In the genomic region with DNA sequence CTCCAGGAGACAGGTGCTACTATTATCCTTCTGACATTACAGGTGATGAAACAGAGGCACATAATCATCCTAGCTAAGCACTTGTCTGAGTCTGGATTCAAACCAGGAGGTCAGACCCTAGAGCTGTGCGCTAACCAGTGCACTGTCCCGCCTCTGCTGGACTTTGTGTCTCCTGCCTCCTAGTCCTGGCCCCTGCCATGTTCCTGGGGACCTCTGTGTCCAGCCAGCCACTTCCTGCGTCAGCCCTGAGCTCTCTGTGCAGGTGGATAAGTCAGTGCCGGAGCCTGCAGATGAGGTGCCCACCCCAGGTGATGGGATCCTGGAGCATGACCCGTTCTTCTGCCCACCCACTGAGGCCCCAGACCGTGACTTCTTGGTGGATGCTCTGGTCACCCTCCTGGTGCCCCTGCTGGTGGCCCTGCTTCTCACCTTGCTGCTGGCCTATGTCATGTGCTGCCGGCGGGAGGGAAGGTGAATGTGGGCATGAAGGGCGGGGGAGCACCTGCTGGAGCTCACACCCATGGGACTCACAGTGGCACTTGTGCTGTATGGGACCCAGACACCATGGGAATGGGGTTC, we compare ENCODE assay signal across 15 cellular contexts. TPM values are rescaled to one million over a fixed set of nuclear protein-coding genes. Genes with fewer than 3 reads are reported as not detected.
DNase-seq lines count a peak whose midpoint lies in the region; ATAC-seq, FAIRE-seq and TF ChIP-seq lines count a peak whose summit lies in the region.
"Had no signal": no experiment of that assay in that cellular context is flagged by ENCODE, and none has a peak within 500 bp of the region (broad histone marks: within the 10 kb centered on the region; RNA-seq: fewer than 3 reads in every experiment).

No MANE protein-coding gene starts in this region.

- H3K79me2 ChIP-seq in K562 (ENCODE audit: control insufficient read depth, insufficient read depth, low read length), result no peaks in the 10 kb centered on the region

- H3K27me3 ChIP-seq in heart left ventricle (no peaks in the 10 kb centered on the region), heart right ventricle (no peaks in the 10 kb centered on the region), K562 (ENCODE audit: control insufficient read depth in 2 of 2, insufficient read depth in 2 of 2, low read length in 2 of 2) (peaks cover 2 to 18% of the 10 kb centered on the region in 2 experiments; a peak in 2 of 5 replicates), vagina (no peaks in the 10 kb centered on the region)
- H3K27me3 ChIP-seq: BLaER1 had no signal

- H3K4me1 Mint-ChIP-seq in natural killer cell, result peaks cover 12% of the 10 kb centered on the region in 2 donors

- H3K27me3 Mint-ChIP-seq in natural killer cell (ENCODE audit: low read depth in 2 of 2), result peaks cover 0 to 8% of the 10 kb centered on the region in 2 donors

- TF ChIP-seq RAD21 in K562 (CRISPR knock-in tag; conservative IDR thresholded peaks at IDR 0.05 in 1 of 2, IDR thresholded peaks at IDR 0.05 in 1 of 2), result no peak

- DNase-seq in heart left ventricle (peak in 3 of 5 donors; percentile 21 to 56 (median 27)), heart right ventricle (no peak), K562 (ENCODE audit: extremely low read depth in 1 of 4, low spot score in 3 of 4) (no peak), natural killer cell (no peak), vagina (ENCODE audit: extremely low spot score in 2 of 2) (no peak), DMS79 treated with DMSO at 0.1 percent for 48 hours (lab: John Stamatoyannopoulos, UW) (no peak), NAMALWA (ENCODE audit: low spot score) (no peak)
- DNase-seq: activated T-cell treated with anti-CD3 and anti-CD28 coated beads, Interleukin-2, amount 50 U/mL, for 1 hour had no signal

- H3K4me3 Mint-ChIP-seq in natural killer cell, result no peak overlapping the region

- H3K9ac ChIP-seq in K562 (ENCODE audit: insufficient read depth in 1 of 2, low read depth in 2 of 2, low read length in 2 of 2), result no peak overlapping the region
- H3K9ac ChIP-seq: BLaER1 had no signal

- BruUV-seq in K562 (replicated peaks; lab: Mats Ljungman, UMichigan), result no TSS peak

- no peak for TF ChIP-seq POLR2A in heart left ventricle (IDR thresholded peaks at IDR 0.05)
- no peak for TF ChIP-seq POLR2A in K562 (conservative IDR thresholded peaks at IDR 0.05)
- no peak for TF ChIP-seq POLR2A in vagina (IDR thresholded peaks at IDR 0.05)

- H3K27ac ChIP-seq in heart left ventricle (peak overlapping the region in 5 of 12 donors; percentile 51 to 94 (median 58)), heart right ventricle (peak overlapping the region in 4 of 10 donors; percentile 72 to 94 (median 79)), K562 (ENCODE audit: extremely low read depth, low read depth, low read length) (no peak overlapping the region), vagina (peak overlapping the region; percentile 46)
- H3K27ac ChIP-seq: BLaER1, neutrophil had no signal

- CTCF ChIA-PET in K562 (lab: Yijun Ruan, JAX; ENCODE audit: low intra/inter-chr PET ratio), result interaction anchor here (0.9 to 1.8 kb wide), 4 partner anchors 8 to 103 kb away, joined by 3 to 16 read pairs (median 3); no protein-coding TSS in a partner anchor

- H2AFZ ChIP-seq in K562 (ENCODE audit: low read depth, low read length), result no peak overlapping the region

- no peaks in the 10 kb centered on the region for H3K9me3 Mint-ChIP-seq in natural killer cell

- POLR2A ChIA-PET in K562 (lab: Yijun Ruan, JAX), result interaction anchor here (0.7 to 1.0 kb wide), 2 partner anchors 13 to 725 kb away, joined by 3 read pairs; no protein-coding TSS in a partner anchor

- ATAC-seq in heart left ventricle, result no peak
- no peak for ATAC-seq in heart right ventricle
- no peak for ATAC-seq in K562
- ATAC-seq in natural killer cell, result no peak
- no peak for ATAC-seq in GM21723 (IDR thresholded peaks at IDR 0.05; ENCODE audit: unreplicated experiment)

- H3K9me1 ChIP-seq in K562 (ENCODE audit: control insufficient read depth, insufficient read depth, low read length), result no peaks in the 10 kb centered on the region

- peak overlapping the region; percentile 73 to 74 for H3K27ac Mint-ChIP-seq in natural killer cell

- peaks cover 13% of the 10 kb centered on the region for H4K20me1 ChIP-seq in K562 (replicated peaks; ENCODE audit: control insufficient read depth, insufficient read depth, low read length)
- H4K20me1 ChIP-seq: BLaER1 had no signal

- no peak for TF ChIP-seq EP300 in K562 (IDR thresholded peaks at IDR 0.05; ENCODE audit: low read length)

- H3K4me3 ChIP-seq in heart left ventricle (no peak overlapping the region), heart right ventricle (no peak overlapping the region), K562 (no peak overlapping the region), vagina (no peak overlapping the region)
- H3K4me3 ChIP-seq: BLaER1 had no signal

- H3K36me3 Mint-ChIP-seq in natural killer cell, result no peaks in the 10 kb centered on the region

- FAIRE-seq in K562 (lab: Jason Lieb, UNC), result no peak

- in situ Hi-C loops in K562 (cut with MboI), result no loop called here

- TF ChIP-seq CTCF in heart left ventricle (IDR thresholded peaks at IDR 0.05) (no peak), heart right ventricle (IDR thresholded peaks at IDR 0.05) (no peak), K562 (IDR thresholded peaks at IDR 0.05 in 2 of 3, conservative IDR thresholded peaks at IDR 0.05 in 1 of 3; ENCODE audit: insufficient read depth in 2 of 3, low read depth in 1 of 3, low read length in 3 of 3) (no peak), natural killer cell (IDR thresholded peaks at IDR 0.05) (no peak), vagina (IDR thresholded peaks at IDR 0.05) (no peak)

- peaks cover 0 to 9% (median 3%) of the 10 kb centered on the region in 9 donors for H3K36me3 ChIP-seq in heart left ventricle
- H3K36me3 ChIP-seq in heart right ventricle, result peaks cover 0 to 16% (median 0%) of the 10 kb centered on the region in 9 donors
- H3K36me3 ChIP-seq in K562 (ENCODE audit: control insufficient read depth, insufficient read depth, low read length), result no peaks in the 10 kb centered on the region
- H3K36me3 ChIP-seq in vagina, result no peaks in the 10 kb centered on the region
- H3K36me3 ChIP-seq: BLaER1, neutrophil had no signal

- H3K4me2 ChIP-seq in K562 (ENCODE audit: insufficient read depth, low read length), result no peak overlapping the region

- 82 to 88% (median 85%) methylated on average over 9 of the region's 9 CpGs for WGBS in heart left ventricle, 4 donors
- WGBS in heart right ventricle, 2 donors, result 84 to 85% methylated on average over 9 of the region's 9 CpGs
- whole genome bisulfite sequencing in K562 (ENCODE audit: insufficient coverage, low coverage, missing lambda C conversion rate), result 19% methylated on average over 9 of the region's 9 CpGs

- H3K4me1 ChIP-seq in heart left ventricle (peaks cover 0 to 77% (median 22%) of the 10 kb centered on the region in 12 donors), heart right ventricle (peaks cover 5 to 80% (median 40%) of the 10 kb centered on the region in 9 donors), K562 (replicated peaks in 1 of 2; ENCODE audit: control insufficient read depth in 2 of 2, insufficient read depth in 2 of 2, low read length in 2 of 2) (peaks cover 0 to 18% of the 10 kb centered on the region in 2 experiments; a peak in 1 of 5 replicates), vagina (peaks cover 22% of the 10 kb centered on the region)

- H3K9me3 ChIP-seq in heart left ventricle (no peaks in the 10 kb centered on the region), heart right ventricle (no peaks in the 10 kb centered on the region), K562 (replicated peaks; ENCODE audit: control insufficient read depth, insufficient read depth, low read depth, low read length) (no peaks in the 10 kb centered on the region), vagina (no peaks in the 10 kb centered on the region)
- H3K9me3 ChIP-seq: BLaER1, neutrophil had no signal

- intact Hi-C loops in heart left ventricle (cut with DNase I) (loop anchor here in 6 of 10 donors (2.0 to 10.0 kb wide), 3 partner anchors 29 to 55 kb away; partner anchors contain the start of gene SAMD14 (in 3 of the 6)), heart right ventricle (cut with DNase I) (loop anchor here in 4 of 10 donors (2.0 to 10.0 kb wide), 4 partner anchors 29 to 125 kb away; no protein-coding TSS in a partner anchor), K562 (cut with micrococcal nuclease) (loop anchor here (1.0 kb wide), 1 partner anchor 28 kb away; no protein-coding TSS in a partner anchor), natural killer cell (cut with micrococcal nuclease) (loop anchor here (5.0 kb wide), 1 partner anchor 38 kb away; the partner anchor contains the start of gene SAMD14), vagina (cut with DNase I) (no loop called here)

RNA-seq across cellular contexts. Expression of gene SGCA, which starts 4.2 kb away (rescaled TPM):
- total RNA-seq in heart left ventricle (100 to 1,000 TPM; 110 to 224 (median 151) TPM), heart right ventricle (100 to 1,000 TPM; 136 to 204 (median 158) TPM), K562 (2014; rRNA removed) (not detected in 2 replicates), K562 (2014; rRNA removed; fragmentation: Illumina TruSeq; extraction: Trizol) (not detected in 2 replicates), K562 (2015; rRNA removed; fragmentation: Illumina TruSeq; extraction: Trizol) (not detected in 2 replicates), K562 (2021) (not detected in 2 replicates), natural killer cell (not detected), vagina (2.2 TPM)
- polyA plus RNA-seq in heart left ventricle (100 to 1,000 TPM in 1 of 2 donors, 10 to 100 TPM in 1; 96.5 to 225 TPM), heart right ventricle (100 to 1,000 TPM; 137 to 314 TPM), K562 (2011; rRNA removed) (not detected in 2 replicates), K562 (2014; fragmentation: Illumina TruSeq; extraction: Trizol) (not detected in 2 replicates), K562 (2014; fragmentation: Nextera tagmentation; extraction: Ambion mirVana) (not detected), K562 (2014; rRNA removed) (not detected in 2 replicates)
- total RNA-seq in K562 (2011; cell fraction: chromatin; rRNA removed; ENCODE audit: low replicate concordance), result not detected in 2 replicates
- not detected in 2 replicates for total RNA-seq in K562 (2011; cell fraction: nucleolus; rRNA removed)
- not detected in 2 replicates for total RNA-seq in K562 (2011; cell fraction: nucleoplasm; rRNA removed)
- not detected in 2 replicates for polyA plus RNA-seq in K562 (2011; cell fraction: cytosol; rRNA removed)
- polyA plus RNA-seq in K562 (2011; cell fraction: nucleus; rRNA removed), result not detected in 2 replicates
- not detected in 2 replicates for polyA plus RNA-seq in K562 (2012)
- not detected in 2 replicates for polyA minus RNA-seq in K562 (2011; rRNA and poly(A)+ RNA removed)
- not detected in 2 replicates for polyA minus RNA-seq in K562 (2011; cell fraction: cytosol; rRNA and poly(A)+ RNA removed)
- polyA minus RNA-seq in K562 (2011; cell fraction: nucleus; rRNA and poly(A)+ RNA removed), result not detected in 2 replicates
- total RNA-seq: A673; activated CD8-positive, alpha-beta T cell treated with anti-CD3 and anti-CD28 coated beads, Interleukin-2, amount 10 ng/mL, durations not matched to agents 7 days and 5 days; mononuclear cell; NCI-H460 had no signal

RNA-seq across cellular contexts. Expression of gene PPP1R9B, which starts 19.5 kb away (rescaled TPM):
- total RNA-seq in heart left ventricle (10 to 100 TPM; 17.0 to 55.9 (median 31.3) TPM), heart right ventricle (10 to 100 TPM; 17.3 to 45.4 (median 26.9) TPM), K562 (2014; rRNA removed) (45.5 and 52.9 TPM in 2 replicates), K562 (2014; rRNA removed; fragmentation: Illumina TruSeq; extraction: Trizol) (9.9 and 14.5 TPM in 2 replicates), K562 (2015; rRNA removed; fragmentation: Illumina TruSeq; extraction: Trizol) (28.6 and 29.0 TPM in 2 replicates), K562 (2021) (56.6 and 63.5 TPM in 2 replicates), natural killer cell (100 to 1,000 TPM; 124 to 162 (median 135) TPM), vagina (37.6 TPM)
- polyA plus RNA-seq in heart left ventricle (10 to 100 TPM; 30.4 to 33.4 TPM), heart right ventricle (10 to 100 TPM; 22.4 to 42.7 TPM), K562 (2011; rRNA removed) (11.6 and 12.7 TPM in 2 replicates), K562 (2014; fragmentation: Illumina TruSeq; extraction: Trizol) (24.7 and 25.5 TPM in 2 replicates), K562 (2014; fragmentation: Nextera tagmentation; extraction: Ambion mirVana) (under 1 TPM; 0.10 to 0.13 TPM), K562 (2014; rRNA removed) (34.2 and 35.7 TPM in 2 replicates)
- total RNA-seq in K562 (2011; cell fraction: chromatin; rRNA removed; ENCODE audit: low replicate concordance), result 29.7 and 49.5 TPM in 2 replicates
- 27.6 and 29.7 TPM in 2 replicates for total RNA-seq in K562 (2011; cell fraction: nucleolus; rRNA removed)
- total RNA-seq in K562 (2011; cell fraction: nucleoplasm; rRNA removed), result 29.0 and 30.6 TPM in 2 replicates
- polyA plus RNA-seq in K562 (2011; cell fraction: cytosol; rRNA removed), result 11.9 and 15.6 TPM in 2 replicates
- 50.9 and 52.5 TPM in 2 replicates for polyA plus RNA-seq in K562 (2011; cell fraction: nucleus; rRNA removed)
- polyA plus RNA-seq in K562 (2012), result 27.4 and 32.9 TPM in 2 replicates
- polyA minus RNA-seq in K562 (2011; rRNA and poly(A)+ RNA removed), result 18.9 and 21.8 TPM in 2 replicates
- 17.7 and 18.7 TPM in 2 replicates for polyA minus RNA-seq in K562 (2011; cell fraction: cytosol; rRNA and poly(A)+ RNA removed)
- polyA minus RNA-seq in K562 (2011; cell fraction: nucleus; rRNA and poly(A)+ RNA removed), result 12.4 and 25.9 TPM in 2 replicates

RNA-seq across cellular contexts. Expression of gene COL1A1, which starts 31.5 kb away (rescaled TPM):
- total RNA-seq in heart left ventricle (100 to 1,000 TPM in 3 of 9 donors, 10 to 100 TPM in 6; 10.2 to 897 (median 55.4) TPM), heart right ventricle (100 to 1,000 TPM in 1 of 10 donors, 10 to 100 TPM in 9; 31.7 to 455 (median 45.9) TPM), K562 (2014; rRNA removed) (0.86 and 0.91 TPM in 2 replicates), K562 (2014; rRNA removed; fragmentation: Illumina TruSeq; extraction: Trizol) (0.15 TPM in 1 of 2 replicates, not detected in the other), K562 (2015; rRNA removed; fragmentation: Illumina TruSeq; extraction: Trizol) (0.08 and 0.18 TPM in 2 replicates), K562 (2021) (2.8 and 3.4 TPM in 2 replicates), natural killer cell (1 to 10 TPM; 2.3 to 7.5 (median 2.6) TPM), vagina (171 TPM)
- polyA plus RNA-seq in heart left ventricle (100 to 1,000 TPM in 1 of 2 donors, 10 to 100 TPM in 1; 17.2 to 109 TPM), heart right ventricle (10 to 100 TPM; 30.2 to 81.5 TPM), K562 (2011; rRNA removed) (0.11 and 0.20 TPM in 2 replicates), K562 (2014; fragmentation: Illumina TruSeq; extraction: Trizol) (0.64 and 0.91 TPM in 2 replicates), K562 (2014; fragmentation: Nextera tagmentation; extraction: Ambion mirVana) (under 1 TPM; 0.04 to 0.06 TPM), K562 (2014; rRNA removed) (0.86 and 0.95 TPM in 2 replicates)
- 3.2 and 16.9 TPM in 2 replicates for total RNA-seq in K562 (2011; cell fraction: chromatin; rRNA removed; ENCODE audit: low replicate concordance)
- total RNA-seq in K562 (2011; cell fraction: nucleolus; rRNA removed), result 5.7 and 9.0 TPM in 2 replicates
- total RNA-seq in K562 (2011; cell fraction: nucleoplasm; rRNA removed), result 3.7 and 4.2 TPM in 2 replicates
- 0.16 and 0.27 TPM in 2 replicates for polyA plus RNA-seq in K562 (2011; cell fraction: cytosol; rRNA removed)
- polyA plus RNA-seq in K562 (2011; cell fraction: nucleus; rRNA removed), result 2.0 and 4.9 TPM in 2 replicates
- 1.1 and 1.7 TPM in 2 replicates for polyA plus RNA-seq in K562 (2012)
- polyA minus RNA-seq in K562 (2011; rRNA and poly(A)+ RNA removed), result 0.25 and 1.1 TPM in 2 replicates
- polyA minus RNA-seq in K562 (2011; cell fraction: cytosol; rRNA and poly(A)+ RNA removed), result 2.0 and 3.3 TPM in 2 replicates
- 2.3 and 3.1 TPM in 2 replicates for polyA minus RNA-seq in K562 (2011; cell fraction: nucleus; rRNA and poly(A)+ RNA removed)

RNA-seq across cellular contexts. Expression of gene SAMD14, which starts 40.0 kb away (rescaled TPM):
- total RNA-seq in heart left ventricle, result 1 to 10 TPM in 7 of 9 donors, under 1 TPM in 2; 0.44 to 3.9 (median 1.2) TPM
- 1 to 10 TPM in 1 of 2 donors, under 1 TPM in 1; 0.72 to 2.8 TPM for polyA plus RNA-seq in heart left ventricle
- 1 to 10 TPM; 1.5 to 3.8 (median 1.9) TPM for total RNA-seq in heart right ventricle
- polyA plus RNA-seq in heart right ventricle, result 1 to 10 TPM; 1.9 to 3.8 TPM
- 0.18 and 1.0 TPM in 2 replicates for total RNA-seq in K562 (2011; cell fraction: chromatin; rRNA removed; ENCODE audit: low replicate concordance)
- total RNA-seq in K562 (2011; cell fraction: nucleolus; rRNA removed), result 0.50 TPM in 1 of 2 replicates, not detected in the other
- total RNA-seq in K562 (2011; cell fraction: nucleoplasm; rRNA removed), result not detected in 2 replicates
- total RNA-seq in K562 (2014; rRNA removed), result not detected in 2 replicates
- total RNA-seq in K562 (2014; rRNA removed; fragmentation: Illumina TruSeq; extraction: Trizol), result not detected in 2 replicates
- total RNA-seq in K562 (2015; rRNA removed; fragmentation: Illumina TruSeq; extraction: Trizol), result not detected in 2 replicates
- total RNA-seq in K562 (2021), result 0.07 TPM in 1 of 2 replicates, not detected in the other
- polyA plus RNA-seq in K562 (2011; rRNA removed), result 0.14 TPM in 1 of 2 replicates, not detected in the other
- polyA plus RNA-seq in K562 (2011; cell fraction: cytosol; rRNA removed), result 0.01 and 0.10 TPM in 2 replicates
- polyA plus RNA-seq in K562 (2011; cell fraction: nucleus; rRNA removed), result 0.15 and 0.24 TPM in 2 replicates
- polyA plus RNA-seq in K562 (2012), result 0.07 and 0.22 TPM in 2 replicates
- 0.04 TPM in 1 of 2 replicates, not detected in the other for polyA plus RNA-seq in K562 (2014; fragmentation: Illumina TruSeq; extraction: Trizol)
- polyA plus RNA-seq in K562 (2014; fragmentation: Nextera tagmentation; extraction: Ambion mirVana), result not detected
- 0.11 TPM in 1 of 2 replicates, not detected in the other for polyA plus RNA-seq in K562 (2014; rRNA removed)
- polyA minus RNA-seq in K562 (2011; rRNA and poly(A)+ RNA removed), result 0.15 TPM in 1 of 2 replicates, not detected in the other
- not detected in 2 replicates for polyA minus RNA-seq in K562 (2011; cell fraction: cytosol; rRNA and poly(A)+ RNA removed)
- not detected in 2 replicates for polyA minus RNA-seq in K562 (2011; cell fraction: nucleus; rRNA and poly(A)+ RNA removed)
- 1 to 10 TPM; 1.1 to 2.1 (median 1.5) TPM for total RNA-seq in natural killer cell
- total RNA-seq in vagina, result 4.4 TPM
- total RNA-seq: NCI-H460 had no signal

Comparison
In these comparisons a context has a peak if more than half of its experiments do, and no peak if none do; other contexts are left out.
1. DNase-seq: peak in heart left ventricle (3 of 5); none in heart right ventricle (0 of 2), K562 (0 of 4), natural killer cell (single experiment), vagina (0 of 2), DMS79 treated with DMSO at 0.1 percent for 48 hours (single experiment) and NAMALWA (single experiment).
2. RNA of gene SGCA, which starts 4.2 kb away (total RNA-seq): 136 to 204 TPM in heart right ventricle and 110 to 224 TPM in heart left ventricle; 2.2 TPM in vagina (single experiment), not detected in K562 and not detected in natural killer cell; every median in the first group is over 10 times any median in the second.